Comparison of ENCODE assay signal across 9 cellular contexts in the genomic region with DNA sequence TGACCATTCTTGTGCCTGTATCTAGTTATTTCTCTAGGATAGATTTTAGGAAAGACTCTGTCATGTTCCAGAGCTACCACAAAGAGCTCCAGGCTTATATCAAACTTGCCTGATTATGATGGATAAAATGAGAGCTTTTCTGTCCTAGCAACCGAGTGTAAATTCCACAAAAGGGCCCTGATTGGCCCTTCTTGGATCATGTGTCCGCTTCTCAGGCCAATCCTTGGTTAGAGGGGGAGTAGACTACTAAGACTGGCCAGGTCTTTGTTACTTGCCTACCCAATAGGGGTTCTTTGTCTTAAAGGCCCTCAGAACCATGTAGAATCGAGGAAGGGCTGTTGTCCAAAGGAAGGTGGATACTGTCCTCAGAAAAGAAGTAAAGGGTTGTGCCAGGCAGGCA. TPM values are rescaled to one million over a fixed set of nuclear protein-coding genes. Genes with fewer than 3 reads are reported as not detected.
DNase-seq lines count a peak whose midpoint lies in the region; ATAC-seq and TF ChIP-seq lines count a peak whose summit lies in the region.
"Had no signal": no experiment of that assay in that cellular context is flagged by ENCODE, and none has a peak within 500 bp of the region (broad histone marks: within the 10 kb centered on the region; RNA-seq: fewer than 3 reads in every experiment).

No MANE protein-coding gene starts in this region.

- no peaks in the 10 kb centered on the region for H3K9me3 ChIP-seq in IMR-90 (ENCODE audit: control insufficient read depth, insufficient read depth, low read length)
- H3K9me3 ChIP-seq in mesenchymal stem cell (ENCODE audit: control insufficient read depth, low read length) = no peaks in the 10 kb centered on the region
- H3K9me3 ChIP-seq: sigmoid colon had no signal

- H2AFZ ChIP-seq in IMR-90 (replicated peaks; ENCODE audit: low read length, poor library complexity) = no peak overlapping the region
- H2AFZ ChIP-seq in mesenchymal stem cell (ENCODE audit: low read depth, low read length) = no peak overlapping the region

- peaks cover 32% of the 10 kb centered on the region for H3K36me3 ChIP-seq in IMR-90 (ENCODE audit: control insufficient read depth, insufficient read depth, low read length)
- peaks cover 35 to 49% of the 10 kb centered on the region in 2 experiments for H3K36me3 ChIP-seq in mesenchymal stem cell (ENCODE audit: control insufficient read depth in 1 of 2, insufficient read depth in 2 of 2, low read depth in 1 of 2, low read length in 2 of 2)

- H2BK5ac ChIP-seq in IMR-90 (ENCODE audit: low read depth, low read length, poor library complexity, severe bottlenecking) (no peak overlapping the region), mesenchymal stem cell (ENCODE audit: low read depth, low read length, poor library complexity, severe bottlenecking) (no peak overlapping the region)

- H3K4ac ChIP-seq in IMR-90 (ENCODE audit: low read depth, low read length) = no peak overlapping the region
- no peak overlapping the region for H3K4ac ChIP-seq in mesenchymal stem cell (ENCODE audit: low read depth in 1 of 2, low read length in 2 of 2)

- H3K14ac ChIP-seq in IMR-90 (replicated peaks; ENCODE audit: low read depth, low read length) = no peak overlapping the region
- no peak overlapping the region for H3K14ac ChIP-seq in mesenchymal stem cell (ENCODE audit: low read length in 2 of 2)

- H4K8ac ChIP-seq in IMR-90 (ENCODE audit: low read depth in 2 of 2, low read length in 2 of 2) = no peak overlapping the region
- H4K8ac ChIP-seq in mesenchymal stem cell (ENCODE audit: low read length) = no peak overlapping the region

- TF ChIP-seq POLR2A in IMR-90 (IDR thresholded peaks at IDR 0.05; ENCODE audit: low read depth, low read length) = no peak

- H4K91ac ChIP-seq in IMR-90 (ENCODE audit: insufficient read depth, low read depth, low read length) (no peak overlapping the region), mesenchymal stem cell (ENCODE audit: low read length) (no peak overlapping the region)

- H2BK15ac ChIP-seq in IMR-90 (ENCODE audit: low read depth, low read length) (no peak overlapping the region), mesenchymal stem cell (ENCODE audit: low read depth, poor library complexity, severe bottlenecking) (no peak overlapping the region)

- no peak for TF ChIP-seq RAD21 in IMR-90 (IDR thresholded peaks at IDR 0.05; ENCODE audit: low read length)

- H3K18ac ChIP-seq in IMR-90 (ENCODE audit: low read depth, low read length) (no peak overlapping the region), mesenchymal stem cell (ENCODE audit: low read depth in 1 of 2, low read length in 2 of 2) (no peak overlapping the region)

- dilution Hi-C loops in IMR-90 (cut with HindIII; ENCODE audit: low sequenced_read_pairs, unreplicated experiment) = no loop called here

- H3K4me2 ChIP-seq in IMR-90 (ENCODE audit: low read depth, low read length) (no peak overlapping the region), mesenchymal stem cell (ENCODE audit: low read length, poor library complexity, severe bottlenecking) (no peak overlapping the region)

- BruUV-seq in IMR-90 (replicated peaks; lab: Mats Ljungman, UMichigan) = no TSS peak

- H4K20me1 ChIP-seq in IMR-90 (ENCODE audit: insufficient read depth, low read length) = no peaks in the 10 kb centered on the region; the same call in 1 of the 2 replicates

- no peak for TF ChIP-seq CTCF in IMR-90 (conservative IDR thresholded peaks at IDR 0.05; ENCODE audit: low read depth, low read length)

- peaks cover 46 to 49% of the 10 kb centered on the region in 2 experiments for H3K79me1 ChIP-seq in IMR-90 (ENCODE audit: low read depth in 1 of 2, low read length in 2 of 2)
- H3K79me1 ChIP-seq in mesenchymal stem cell (replicated peaks; ENCODE audit: low read length, poor library complexity, severe bottlenecking) = peaks cover 38% of the 10 kb centered on the region

- no CpG with 5 or more reads among the region's 3 CpGs for WGBS in IMR-90 (ENCODE audit: extremely low coverage in 2 of 2, insufficient read length in 1 of 2), 2 experiments
- WGBS in mesenchymal stem cell = 88% methylated on average over 3 of the region's 3 CpGs

- no peak overlapping the region for H4K5ac ChIP-seq in IMR-90 (ENCODE audit: low read depth, low read length)

- H3K4me1 ChIP-seq in IMR-90 (ENCODE audit: control insufficient read depth, insufficient read depth, low read length) = no peaks in the 10 kb centered on the region; the same call in 1 of the 2 replicates
- H3K4me1 ChIP-seq in mesenchymal stem cell (ENCODE audit: control insufficient read depth, insufficient read depth, low read depth, low read length) = peaks cover 3% of the 10 kb centered on the region

- in situ Hi-C loops in IMR-90 (cut with MboI; ENCODE audit: low sequenced_read_pairs) = no loop called here

- CTCF ChIA-PET in IMR-90 (lab: Yijun Ruan, JAX) = no interaction called here

- H2AK5ac ChIP-seq in IMR-90 (ENCODE audit: low read depth, low read length) (no peak overlapping the region), mesenchymal stem cell (ENCODE audit: low read length, severe bottlenecking) (no peak overlapping the region)

- no peak overlapping the region for H3K56ac ChIP-seq in IMR-90 (ENCODE audit: extremely low read depth, insufficient read depth, low read length)

- H3K9ac ChIP-seq in IMR-90 (ENCODE audit: low read depth, low read length) (no peak overlapping the region), mesenchymal stem cell (ENCODE audit: low read length) (no peak overlapping the region)

- DNase-seq in DMS 273 (lab: John Stamatoyannopoulos, UW; ENCODE audit: unreplicated experiment) (peak; percentile 80), IMR-90 (peak; percentile 27), amniotic epithelial cell (ENCODE audit: low read depth) (peak; percentile 73), mesenchymal stem cell (peak; percentile 53), Right ventricle myocardium inferior (ENCODE audit: missing footprints) (no peak), COR-L47 (lab: John Stamatoyannopoulos, UW) (no peak)
- DNase-seq: sigmoid colon had no signal

- peaks cover 3% of the 10 kb centered on the region; the same call in 1 of the 2 replicates for H3K9me1 ChIP-seq in IMR-90 (ENCODE audit: insufficient read depth, low read length)

- intact Hi-C loops in IMR-90 (cut with micrococcal nuclease) = no loop called here
- intact Hi-C loops in Right ventricle myocardium inferior (cut with DNase I) = no loop called here

- H3K27me3 ChIP-seq in IMR-90 (ENCODE audit: control insufficient read depth, insufficient read depth, low read length) (no peaks in the 10 kb centered on the region), mesenchymal stem cell (ENCODE audit: control insufficient read depth in 1 of 2, insufficient read depth in 1 of 2, low read length in 2 of 2) (no peaks in the 10 kb centered on the region)
- H3K27me3 ChIP-seq: sigmoid colon had no signal

- no peak overlapping the region for H2BK12ac ChIP-seq in mesenchymal stem cell (ENCODE audit: low read length in 2 of 2)

- H3K4me3 ChIP-seq in IMR-90 (ENCODE audit: insufficient read depth, low read depth, low read length) (no peak overlapping the region), mesenchymal stem cell (ENCODE audit: insufficient read depth in 1 of 2, low read depth in 1 of 2, low read length in 2 of 2) (no peak overlapping the region)
- H3K4me3 ChIP-seq: sigmoid colon had no signal

- H2AK9ac ChIP-seq in IMR-90 (replicated peaks; ENCODE audit: low read depth, low read length, poor library complexity) = no peak overlapping the region

- H3K27ac ChIP-seq in IMR-90 (ENCODE audit: insufficient read depth, low read length) = no peak overlapping the region
- H3K27ac ChIP-seq in mesenchymal stem cell (ENCODE audit: low read length, poor library complexity, severe bottlenecking) = no peak overlapping the region
- H3K27ac ChIP-seq: sigmoid colon had no signal

- H2BK120ac ChIP-seq in IMR-90 (ENCODE audit: low read depth, low read length) = no peak overlapping the region
- no peak overlapping the region for H2BK120ac ChIP-seq in mesenchymal stem cell (ENCODE audit: low read depth, low read length)

- H3K23ac ChIP-seq in IMR-90 (ENCODE audit: low read depth, low read length) = no peak overlapping the region
- no peak overlapping the region for H3K23ac ChIP-seq in mesenchymal stem cell (ENCODE audit: low read length in 2 of 2)

- H2BK20ac ChIP-seq in IMR-90 (ENCODE audit: low read depth, low read length) = no peak overlapping the region

- POLR2A ChIA-PET in IMR-90 (lab: Charles Lee; ENCODE audit: unreplicated experiment) = no interaction called here

- ATAC-seq in IMR-90 (ENCODE audit: low read depth) (no peak), HG02885 (IDR thresholded peaks at IDR 0.05; ENCODE audit: poor library complexity, unreplicated experiment) (no peak), Right ventricle myocardium inferior (no peak), HG02642 (IDR thresholded peaks at IDR 0.05; ENCODE audit: poor library complexity, unreplicated experiment) (no peak)

TF ChIP-seq in IMR-90, 13 proteins besides CTCF, POLR2A, EP300 and RAD21 (continues in another document):
- TF ChIP-seq, protein P1, sequence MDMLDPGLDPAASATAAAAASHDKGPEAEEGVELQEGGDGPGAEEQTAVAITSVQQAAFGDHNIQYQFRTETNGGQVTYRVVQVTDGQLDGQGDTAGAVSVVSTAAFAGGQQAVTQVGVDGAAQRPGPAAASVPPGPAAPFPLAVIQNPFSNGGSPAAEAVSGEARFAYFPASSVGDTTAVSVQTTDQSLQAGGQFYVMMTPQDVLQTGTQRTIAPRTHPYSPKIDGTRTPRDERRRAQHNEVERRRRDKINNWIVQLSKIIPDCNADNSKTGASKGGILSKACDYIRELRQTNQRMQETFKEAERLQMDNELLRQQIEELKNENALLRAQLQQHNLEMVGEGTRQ (IDR thresholded peaks at IDR 0.05; ENCODE audit: low read depth, low read length) = peak; percentile 81

RNA-seq across cellular contexts. Expression of a gene that starts 2.4 kb away (rescaled TPM):
- total RNA-seq in IMR-90 (2012; rRNA removed) = 4.5 and 5.6 TPM in 2 replicates
- 13.7 and 14.8 TPM in 2 replicates for polyA plus RNA-seq in IMR-90 (2012; rRNA removed)
- polyA plus RNA-seq in IMR-90 (2012; cell fraction: cytosol; rRNA removed) = 7.5 and 12.4 TPM in 2 replicates
- 40.2 and 104 TPM in 2 replicates for polyA plus RNA-seq in IMR-90 (2012; cell fraction: nucleus; rRNA removed; ENCODE audit: low replicate concordance)
- 5.8 TPM for polyA plus RNA-seq in mesenchymal stem cell (2013, experiment 1 of 2)
- polyA plus RNA-seq in mesenchymal stem cell (2013, experiment 2 of 2) = 5.7 TPM
- total RNA-seq in Right ventricle myocardium inferior = 8.0 TPM

RNA-seq across cellular contexts. Expression of a gene that starts 19.6 kb away (rescaled TPM):
- total RNA-seq in IMR-90 (2012; rRNA removed) (under 0.01 TPM in 1 of 2 replicates, not detected in the other), Right ventricle myocardium inferior (0.95 TPM)
- not detected in 2 replicates for polyA plus RNA-seq in IMR-90 (2012; rRNA removed)
- 0.11 TPM in 1 of 2 replicates, not detected in the other for polyA plus RNA-seq in IMR-90 (2012; cell fraction: cytosol; rRNA removed)
- polyA plus RNA-seq in IMR-90 (2012; cell fraction: nucleus; rRNA removed; ENCODE audit: low replicate concordance) = 0.03 and 0.05 TPM in 2 replicates
- not detected for polyA plus RNA-seq in mesenchymal stem cell (2013, experiment 1 of 2)
- not detected for polyA plus RNA-seq in mesenchymal stem cell (2013, experiment 2 of 2)

RNA-seq across cellular contexts. Expression of a gene that starts 41.9 kb away (rescaled TPM):
- total RNA-seq in IMR-90 (2012; rRNA removed) = under 0.01 TPM in 1 of 2 replicates, not detected in the other
- polyA plus RNA-seq in IMR-90 (2012; rRNA removed) = 1.0 TPM in 2 replicates
- 0.36 and 1.1 TPM in 2 replicates for polyA plus RNA-seq in IMR-90 (2012; cell fraction: cytosol; rRNA removed)
- polyA plus RNA-seq in IMR-90 (2012; cell fraction: nucleus; rRNA removed; ENCODE audit: low replicate concordance) = 12.7 and 23.5 TPM in 2 replicates
- polyA plus RNA-seq in mesenchymal stem cell (2013, experiment 1 of 2) = 0.33 TPM
- polyA plus RNA-seq in mesenchymal stem cell (2013, experiment 2 of 2) = 0.33 TPM
- total RNA-seq in Right ventricle myocardium inferior = 5.0 TPM

Comparison
In these comparisons a context has a peak if more than half of its experiments do, and no peak if none do; other contexts are left out.
1. DNase-seq: peak in DMS 273 (single experiment), IMR-90 (single experiment), amniotic epithelial cell (single experiment) and mesenchymal stem cell (single experiment); none in Right ventricle myocardium inferior (single experiment) and COR-L47 (single experiment).